In the genomic region with DNA sequence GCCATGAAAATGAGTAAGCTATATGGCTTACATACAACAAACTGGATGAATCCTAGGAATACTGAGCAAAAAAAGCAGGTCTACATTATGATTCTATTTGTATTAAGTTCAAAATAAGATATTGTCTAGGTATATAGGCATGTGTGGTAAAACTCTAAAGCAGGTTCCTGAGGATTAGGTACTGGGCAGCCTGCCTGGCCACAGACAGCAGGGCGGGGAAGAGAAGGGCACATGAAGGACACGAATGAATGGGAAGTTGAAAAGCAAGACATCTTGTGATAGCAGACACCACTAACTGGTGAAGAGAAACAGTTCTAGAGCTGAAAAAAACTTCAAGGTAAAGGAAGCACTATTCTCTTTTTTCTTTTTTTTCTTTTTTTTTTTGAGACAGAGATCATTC, we compare ENCODE assay signal across 17 cellular contexts.
DNase-seq lines count a peak whose midpoint lies in the region; ATAC-seq and TF ChIP-seq lines count a peak whose summit lies in the region.
"Had no signal": no experiment of that assay in that cellular context is flagged by ENCODE, and none has a peak within 500 bp of the region (broad histone marks: within the 10 kb centered on the region; RNA-seq: fewer than 3 reads in every experiment).

No MANE protein-coding gene starts in this region.

- peaks cover 25% of the 10 kb centered on the region for H3K36me3 ChIP-seq in CD4-positive, CD25-positive, alpha-beta regulatory T cell (ENCODE audit: control insufficient read depth, insufficient read depth, low read length)
- peaks cover 16 to 97% (median 96%) of the 10 kb centered on the region in 4 donors for H3K36me3 ChIP-seq in stomach

- peaks cover 46% of the 10 kb centered on the region for H3K36me3 Mint-ChIP-seq in CD4-positive, CD25-positive, alpha-beta regulatory T cell

- no peak for DNase-seq in CD4-positive, CD25-positive, alpha-beta regulatory T cell
- no peak for DNase-seq in RWPE1 (ENCODE audit: low spot score)
- DNase-seq in iris pigment epithelial cell (ENCODE audit: low read depth): peak; percentile 10
- peak; percentile 30 for DNase-seq in stomach
- no peak for DNase-seq in LoVo (ENCODE audit: low spot score)
- DNase-seq in T1000 (lab: John Stamatoyannopoulos, UW): no peak
- DNase-seq: ACHN, C1 segment of cervical spinal cord, DMS79, NCI-H1417, NCI-H187, NCI-H2107, NCI-H510A, NCI-H82, OCI-M1 had no signal

- no peaks in the 10 kb centered on the region for H3K27me3 ChIP-seq in CD4-positive, CD25-positive, alpha-beta regulatory T cell (ENCODE audit: control insufficient read depth, insufficient read depth, low read length)
- H3K27me3 ChIP-seq in stomach: no peaks in the 10 kb centered on the region

- TF ChIP-seq POLR2A in stomach (IDR thresholded peaks at IDR 0.05): no peak

- no peak overlapping the region for H3K4me3 ChIP-seq in CD4-positive, CD25-positive, alpha-beta regulatory T cell (ENCODE audit: low read depth, low read length)
- no peak overlapping the region for H3K4me3 ChIP-seq in stomach
- H3K4me3 ChIP-seq: K562 had no signal

- no peak for TF ChIP-seq EP300 in stomach (IDR thresholded peaks at IDR 0.05)

- CTCF ChIA-PET in RWPE1 (lab: Yijun Ruan, JAX): interaction anchor here (0.6 kb wide), 1 partner anchor 11 kb away, joined by 3 read pairs; no protein-coding TSS in a partner anchor

- H3K27ac Mint-ChIP-seq in CD4-positive, CD25-positive, alpha-beta regulatory T cell: peak overlapping the region in 2 of 3 donors; percentile 20 to 29

- H3K27me3 Mint-ChIP-seq in CD4-positive, CD25-positive, alpha-beta regulatory T cell: no peaks in the 10 kb centered on the region

- H3K4me3 Mint-ChIP-seq in CD4-positive, CD25-positive, alpha-beta regulatory T cell: no peak overlapping the region

- ATAC-seq in CD4-positive, CD25-positive, alpha-beta regulatory T cell (ENCODE audit: low read depth in 2 of 2): no peak
- no peak for ATAC-seq in HG02884 (IDR thresholded peaks at IDR 0.05; ENCODE audit: unreplicated experiment)
- ATAC-seq: K562 had no signal

- POLR2A ChIA-PET in RWPE1 (lab: Yijun Ruan, JAX; ENCODE audit: low non-redundant PET): no interaction called here

- TF ChIP-seq CTCF in RWPE1 (conservative IDR thresholded peaks at IDR 0.05; ENCODE audit: low read depth) (no peak), stomach (IDR thresholded peaks at IDR 0.05) (no peak)

- intact Hi-C loops in stomach (cut with DNase I; ENCODE audit: low total_unique reads): no loop called here

- H3K9me3 Mint-ChIP-seq in CD4-positive, CD25-positive, alpha-beta regulatory T cell: no peaks in the 10 kb centered on the region

- no peaks in the 10 kb centered on the region for H3K4me1 ChIP-seq in CD4-positive, CD25-positive, alpha-beta regulatory T cell (ENCODE audit: control insufficient read depth, insufficient read depth, low read length, poor library complexity, severe bottlenecking)
- H3K4me1 ChIP-seq in stomach: peaks cover 13 to 28% (median 19%) of the 10 kb centered on the region in 4 donors

- H3K27ac ChIP-seq in CD4-positive, CD25-positive, alpha-beta regulatory T cell (ENCODE audit: insufficient read depth, low read length, poor library complexity, severe bottlenecking): no peak overlapping the region
- H3K27ac ChIP-seq in RWPE1 (peak overlapping the region; percentile 66), stomach (no peak overlapping the region)

- no peaks in the 10 kb centered on the region for H3K9me3 ChIP-seq in CD4-positive, CD25-positive, alpha-beta regulatory T cell (ENCODE audit: control insufficient read depth in 2 of 2, low read length in 2 of 2)
- no peaks in the 10 kb centered on the region for H3K9me3 ChIP-seq in stomach

- H3K4me1 Mint-ChIP-seq in CD4-positive, CD25-positive, alpha-beta regulatory T cell: peaks cover 0 to 4% (median 2%) of the 10 kb centered on the region in 4 donors

- WGBS in stomach, 5 donors: 54 to 71% (median 65%) methylated on average over 2 of the region's 2 CpGs

Comparison
In these comparisons a context has a peak if more than half of its experiments do, and no peak if none do; other contexts are left out.
1. DNase-seq: peak in iris pigment epithelial cell (single experiment) and stomach (single experiment); none in CD4-positive, CD25-positive, alpha-beta regulatory T cell (0 of 3), RWPE1 (single experiment), LoVo (single experiment) and T1000 (single experiment).